34 cellular contexts compared by ENCODE assay signal in the genomic region with DNA sequence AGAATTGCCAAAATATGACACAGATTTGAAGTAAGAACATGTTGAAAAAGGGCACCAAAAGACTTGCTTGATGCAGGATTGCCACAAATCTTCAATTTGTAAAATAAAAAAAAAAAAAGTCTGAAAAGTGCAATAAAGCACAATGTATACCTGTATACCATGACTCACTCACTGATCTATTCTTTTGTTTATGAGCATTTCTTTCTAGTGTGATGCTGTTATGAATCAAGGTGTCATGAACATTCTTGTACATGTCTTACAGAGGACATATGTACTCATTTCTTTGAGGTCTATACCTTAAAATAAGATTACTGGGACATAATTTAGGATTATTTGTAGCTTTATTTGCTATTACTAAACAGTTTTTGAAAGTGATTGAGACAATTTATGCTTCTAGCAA.
"Had no signal": no experiment of that assay in that cellular context is flagged by ENCODE, and none has a peak within 500 bp of the region (broad histone marks: within the 10 kb centered on the region; RNA-seq: fewer than 3 reads in every experiment).

No MANE protein-coding gene starts in this region.

- H3K36me3 ChIP-seq: MG63 had no signal

- H3K9me3 ChIP-seq: MG63 had no signal

- H3K27me3 ChIP-seq: MG63 had no signal

- DNase-seq: Karpas-422, Kasumi-1, MG63, MM.1S, MV-4-11, NCI-H1048, NCI-H1092, NCI-H1092 treated with DMSO at 0.1 percent for 48 hours, NCI-H1105, NCI-H1105 treated with DMSO at 0.1 percent for 48 hours, NCI-H1417, NCI-H1417 treated with DMSO at 0.1 percent for 48 hours, NCI-H1436, NCI-H1436 treated with DMSO at 0.1 percent for 48 hours, NCI-H146, NCI-H1694, NCI-H1694 treated with DMSO at 0.1 percent for 48 hours, NCI-H187, NCI-H187 treated with DMSO at 0.1 percent for 48 hours, NCI-H1930, NCI-H2029, NCI-H2029 treated with DMSO at 0.1 percent for 48 hours, NCI-H2081, NCI-H2081 treated with DMSO at 0.1 percent for 48 hours, NCI-H2107, NCI-H2171, NCI-H2171 treated with DMSO at 0.1 percent for 48 hours, NCI-H2227 treated with DMSO at 0.1 percent for 48 hours, NCI-H226, NCI-H345, NCI-H446, NCI-H446 treated with DMSO at 0.1 percent for 48 hours, NCI-H510A, NCI-H510A treated with DMSO at 0.1 percent for 48 hours had no signal

- H3K4me3 ChIP-seq: MG63 had no signal
